7 cellular contexts compared by ENCODE assay signal in genomic region chr2:119517433-119517832, GRCh38. TPM values are rescaled to one million over a fixed set of nuclear protein-coding genes. Genes with fewer than 3 reads are reported as not detected.
DNase-seq lines count a peak whose midpoint lies in the region; ATAC-seq and TF ChIP-seq lines count a peak whose summit lies in the region.

No MANE protein-coding gene starts in this region.

- TF ChIP-seq CTCF in GM10248 (IDR thresholded peaks at IDR 0.05; ENCODE audit: control extremely low read depth, extremely low read depth, low read depth, missing control alignments) (peak; percentile 63), RWPE1 (conservative IDR thresholded peaks at IDR 0.05; ENCODE audit: low read depth) (no peak; the same call in 1 of the 2 replicates), astrocyte of the spinal cord (IDR thresholded peaks at IDR 0.05; ENCODE audit: low read depth, low read length) (peak; percentile 72)

- H3K27ac ChIP-seq in RWPE1: no peak overlapping the region

- in situ Hi-C loops in astrocyte of the spinal cord (cut with HindIII; ENCODE audit: low sequenced_read_pairs): no loop called here

- peak; percentile 94 for ATAC-seq in GM21515 (IDR thresholded peaks at IDR 0.05; ENCODE audit: unreplicated experiment)
- peak; percentile 67 for ATAC-seq in stimulated activated naive CD8-positive, alpha-beta T cell treated with anti-CD3 and anti-CD28 coated beads, Interleukin-15, amount 100 ng/mL, for 72 hours

- no peak overlapping the region for H3K27ac Mint-ChIP-seq in stimulated activated naive CD8-positive, alpha-beta T cell treated with anti-CD3 and anti-CD28 coated beads, Interleukin-15, amount 100 ng/mL, for 72 hours

- no peaks in the 10 kb centered on the region for H3K4me1 Mint-ChIP-seq in stimulated activated naive CD8-positive, alpha-beta T cell treated with anti-CD3 and anti-CD28 coated beads, Interleukin-15, amount 100 ng/mL, for 72 hours

- H3K4me3 ChIP-seq in astrocyte of the spinal cord (ENCODE audit: low read depth, low read length): no peak overlapping the region

- DNase-seq in GM10248 (ENCODE audit: extremely low spot score): peak; percentile 77
- DNase-seq in HT1080 (ENCODE audit: low read depth): peak; percentile 43
- peak; percentile 41 for DNase-seq in RWPE1 (ENCODE audit: low spot score)
- peak; percentile 8 for DNase-seq in astrocyte of the spinal cord (ENCODE audit: low read depth, low spot score)
- peak; percentile 67 for DNase-seq in left kidney (ENCODE audit: low read depth, low spot score)
- peak; percentile 28 to 42 for DNase-seq in stimulated activated naive CD8-positive, alpha-beta T cell treated with anti-CD3 and anti-CD28 coated beads, Interleukin-15, amount 100 ng/mL, for 72 hours

- peaks cover 27% of the 10 kb centered on the region for H3K27me3 Mint-ChIP-seq in stimulated activated naive CD8-positive, alpha-beta T cell treated with anti-CD3 and anti-CD28 coated beads, Interleukin-15, amount 100 ng/mL, for 72 hours

- CTCF ChIA-PET in GM10248 (lab: Yijun Ruan, JAX): interaction anchor here (0.8 to 2.2 kb wide), 12 partner anchors 8 to 701 kb away, joined by 3 to 8 read pairs (median 5); no protein-coding TSS in a partner anchor
- CTCF ChIA-PET in RWPE1 (lab: Yijun Ruan, JAX): interaction anchor here (0.6 to 0.7 kb wide), 2 partner anchors 163 to 1962 kb away, joined by 3 read pairs; no protein-coding TSS in a partner anchor

- H3K4me3 Mint-ChIP-seq in stimulated activated naive CD8-positive, alpha-beta T cell treated with anti-CD3 and anti-CD28 coated beads, Interleukin-15, amount 100 ng/mL, for 72 hours: no peak overlapping the region

- POLR2A ChIA-PET in GM10248 (lab: Yijun Ruan, JAX) (no interaction called here), RWPE1 (lab: Yijun Ruan, JAX; ENCODE audit: low non-redundant PET) (no interaction called here)

- no peaks in the 10 kb centered on the region for H3K9me3 Mint-ChIP-seq in stimulated activated naive CD8-positive, alpha-beta T cell treated with anti-CD3 and anti-CD28 coated beads, Interleukin-15, amount 100 ng/mL, for 72 hours

RNA-seq across cellular contexts. Expression of gene SCTR, which starts 6.8 kb away (rescaled TPM):
- not detected in 2 replicates for total RNA-seq in HT1080 (2014; rRNA removed; shearing (Covaris generic))
- polyA plus RNA-seq in HT1080 (2015; cell fraction: cytosol; rRNA removed): not detected in 2 replicates
- polyA plus RNA-seq in HT1080 (2015; cell fraction: nucleus; rRNA removed): not detected in 2 replicates

RNA-seq across cellular contexts. Expression of gene CFAP221, which starts 26.8 kb away (rescaled TPM):
- not detected in 2 replicates for total RNA-seq in HT1080 (2014; rRNA removed; shearing (Covaris generic))
- polyA plus RNA-seq in HT1080 (2015; cell fraction: cytosol; rRNA removed): not detected in 2 replicates
- not detected in 2 replicates for polyA plus RNA-seq in HT1080 (2015; cell fraction: nucleus; rRNA removed)

Comparison
In these comparisons a context has a peak if more than half of its experiments do, and no peak if none do; other contexts are left out.
1. DNase-seq: peak in every context shown above with its lines; median percentile 77 in GM10248; 67 in left kidney; 43 in HT1080; 41 in RWPE1; 35 in stimulated activated naive CD8-positive, alpha-beta T cell treated with anti-CD3 and anti-CD28 coated beads, Interleukin-15, amount 100 ng/mL, for 72 hours; 8 in astrocyte of the spinal cord.